ENCODE assay signal across 12 cellular contexts in the genomic region with DNA sequence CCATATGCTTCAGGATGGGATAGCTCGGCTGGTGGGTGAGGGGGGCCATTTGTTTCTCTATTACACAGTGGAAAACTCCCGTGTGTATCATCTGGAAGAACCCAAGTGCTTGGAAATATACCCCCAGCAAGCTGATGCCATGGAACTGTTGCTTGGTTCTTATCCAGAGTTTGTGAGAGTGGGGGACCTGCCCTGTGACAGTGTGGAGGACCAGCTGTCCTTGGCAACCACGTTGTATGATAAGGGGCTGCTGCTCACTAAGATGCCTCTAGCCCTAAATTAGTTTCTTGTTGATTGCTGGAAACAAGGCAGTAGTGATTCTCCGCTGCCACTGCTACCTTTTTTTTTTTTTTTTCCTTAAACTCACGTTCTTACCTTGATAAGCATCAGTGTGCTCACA. TPM values are rescaled to one million over a fixed set of nuclear protein-coding genes. Genes with fewer than 3 reads are reported as not detected.
DNase-seq lines count a peak whose midpoint lies in the region; ATAC-seq, FAIRE-seq and TF ChIP-seq lines count a peak whose summit lies in the region.
"Had no signal": no experiment of that assay in that cellular context is flagged by ENCODE, and none has a peak within 500 bp of the region (broad histone marks: within the 10 kb centered on the region; RNA-seq: fewer than 3 reads in every experiment).

No MANE protein-coding gene starts in this region.

- POLR2A ChIA-PET in CD4-positive, alpha-beta T cell (lab: Charles Lee), result interaction anchor here (2.5 to 3.0 kb wide), 3 partner anchors 16 to 120 kb away, joined by 12 to 88 read pairs (median 34); a partner anchor contains a TSS
- POLR2A ChIA-PET in GM12878 (lab: Charles Lee), result interaction anchor here (0.6 to 1.8 kb wide), 4 partner anchors 10 to 459 kb away, joined by 4 read pairs; a partner anchor contains a TSS

- H3K4me2 ChIP-seq in GM12878 (ENCODE audit: control insufficient read depth, insufficient read depth), result peak overlapping the region; percentile 99

- no peak for DNase-seq in CD4-positive, alpha-beta T cell
- DNase-seq in HTR-8/SVneo (ENCODE audit: insufficient read length, low spot score) (no peak), GM12878 (ENCODE audit: low read depth, low spot score) (no peak), GM19238 (ENCODE audit: insufficient read length, low spot score) (no peak)
- DNase-seq in effector CD8-positive, alpha-beta T cell (lab: John Stamatoyannopoulos, UW), result no peak
- DNase-seq: NCI-H526, spleen had no signal

- intact Hi-C loops in CD4-positive, alpha-beta T cell (cut with DNase I, micrococcal nuclease), result loop anchor here in 1 of 2 experiments (5.0 to 10.0 kb wide), 4 partner anchors 120 to 592 kb away; a partner anchor contains a TSS
- intact Hi-C loops in GM12878 (cut with micrococcal nuclease; ENCODE audit: unreplicated experiment), result no loop called here

- SMC1A ChIA-PET in GM12878 (lab: Charles Lee; ENCODE audit: uncharacterized antibody, unreplicated experiment), result no interaction called here

- no peak for TF ChIP-seq CTCF in CD4-positive, alpha-beta T cell (IDR thresholded peaks at IDR 0.05)
- TF ChIP-seq CTCF in GM12878 (IDR thresholded peaks at IDR 0.05 in 2 of 3, conservative IDR thresholded peaks at IDR 0.05 in 1 of 3; ENCODE audit: control insufficient read depth in 2 of 3, extremely low read depth in 1 of 3, insufficient read depth in 1 of 3, low read depth in 3 of 3, low read length in 3 of 3) (no peak), nephron (IDR thresholded peaks at IDR 0.05; ENCODE audit: unreplicated experiment in 3 of 3) (no peak)

- H3K79me2 ChIP-seq in GM12878 (ENCODE audit: control insufficient read depth, insufficient read depth, low read length), result peaks cover 21% of the 10 kb centered on the region

- peaks cover 61% of the 10 kb centered on the region for H3K4me1 Mint-ChIP-seq in CD4-positive, alpha-beta T cell (ENCODE audit: low read depth)
- H3K4me1 Mint-ChIP-seq in nephron, result peaks cover 26% of the 10 kb centered on the region

- peaks cover 17% of the 10 kb centered on the region for H3K4me1 ChIP-seq in GM12878 (ENCODE audit: control insufficient read depth, insufficient read depth, low read length)

- H3K4me3 ChIP-seq in GM12878, result peak overlapping the region; percentile 80

- CTCF ChIA-PET in CD4-positive, alpha-beta T cell (lab: Charles Lee), result interaction anchor here (1.2 to 1.5 kb wide), 3 partner anchors 11 to 17 kb away, joined by 3 to 4 read pairs (median 3); no protein-coding TSS in a partner anchor
- CTCF ChIA-PET in GM12878 (lab: Yijun Ruan, JAX), result interaction anchor here (1.1 to 3.8 kb wide), 3 partner anchors 16 to 46 kb away, joined by 3 to 20 read pairs (median 4); no protein-coding TSS in a partner anchor

- no peak for TF ChIP-seq RAD21 in GM12878 (IDR thresholded peaks at IDR 0.05; ENCODE audit: insufficient read depth, low read depth, low read length)

- WGBS in GM12878 (ENCODE audit: insufficient coverage, insufficient replicate concordance, low lambda C conversion rate, missing lambda C conversion rate), result 67% methylated on average over 4 of the region's 5 CpGs

- H3K27me3 ChIP-seq in CD4-positive, alpha-beta T cell (ENCODE audit: control insufficient read depth, insufficient read depth, low read length), result no peaks in the 10 kb centered on the region
- H3K27me3 ChIP-seq in GM12878 (replicated peaks in 1 of 2; ENCODE audit: control insufficient read depth in 2 of 2, insufficient read depth in 2 of 2, low read length in 1 of 2), result no peaks in the 10 kb centered on the region
- H3K27me3 ChIP-seq: spleen had no signal

- no peaks in the 10 kb centered on the region; a peak in 2 of 4 replicates for H3K36me3 ChIP-seq in GM12878 (ENCODE audit: control insufficient read depth in 2 of 2, insufficient read depth in 2 of 2, low read length in 1 of 2)

- H2AFZ ChIP-seq in GM12878 (ENCODE audit: control insufficient read depth, low read depth, low read length), result no peak overlapping the region

- no peak overlapping the region; the same call in 1 of the 2 replicates for H3K9ac ChIP-seq in GM12878 (ENCODE audit: control insufficient read depth, insufficient read depth, low read length)

- FAIRE-seq in HTR-8/SVneo (lab: Jason Lieb, UNC) (peak; percentile 13), GM12878 (lab: Jason Lieb, UNC) (no peak)

- H3K9me3 Mint-ChIP-seq in CD4-positive, alpha-beta T cell, result no peaks in the 10 kb centered on the region
- no peaks in the 10 kb centered on the region for H3K9me3 Mint-ChIP-seq in nephron

- peak overlapping the region; percentile 86 for H3K4me3 Mint-ChIP-seq in CD4-positive, alpha-beta T cell
- peak overlapping the region; percentile 87 to 90 (median 89) for H3K4me3 Mint-ChIP-seq in nephron

- TF ChIP-seq POLR2A in GM12878 (IDR thresholded peaks at IDR 0.05; ENCODE audit: low read depth, low read length), result no peak; the same call in 1 of the 2 replicates

- peak overlapping the region; percentile 94 for H3K27ac Mint-ChIP-seq in CD4-positive, alpha-beta T cell
- no peak overlapping the region for H3K27ac Mint-ChIP-seq in nephron

- peaks cover 4% of the 10 kb centered on the region; the same call in 1 of the 2 replicates for H4K20me1 ChIP-seq in GM12878 (ENCODE audit: control insufficient read depth, insufficient read depth)

- H3K27me3 Mint-ChIP-seq in CD4-positive, alpha-beta T cell, result no peaks in the 10 kb centered on the region
- no peaks in the 10 kb centered on the region for H3K27me3 Mint-ChIP-seq in nephron (ENCODE audit: low read depth)

- no peak for TF ChIP-seq EP300 in GM12878 (IDR thresholded peaks at IDR 0.05; ENCODE audit: borderline replicate concordance in 1 of 2, control insufficient read depth in 1 of 2, low read depth in 2 of 2, low read length in 2 of 2)

- no peaks in the 10 kb centered on the region for H3K9me3 ChIP-seq in CD4-positive, alpha-beta T cell (ENCODE audit: control insufficient read depth, low read length)
- no peaks in the 10 kb centered on the region; the same call in 2 of the 3 replicates for H3K9me3 ChIP-seq in GM12878 (replicated peaks; ENCODE audit: control insufficient read depth, insufficient read depth, low read length)
- H3K9me3 ChIP-seq: spleen, thoracic aorta had no signal

- ATAC-seq in CD4-positive, alpha-beta T cell (ENCODE audit: poor library complexity), result no peak
- ATAC-seq in GM12878 (no peak), GM21528 (IDR thresholded peaks at IDR 0.05; ENCODE audit: low FRiP score, unreplicated experiment) (no peak), GM21423 (IDR thresholded peaks at IDR 0.05; ENCODE audit: unreplicated experiment) (no peak)
- ATAC-seq: activated CD4-positive, CD25-positive, alpha-beta regulatory T cell treated with anti-CD3 and anti-CD28 coated beads, Interleukin-2, amount 50 U/mL, for 24 hours had no signal

- RAD21 ChIA-PET in GM12878 (lab: Charles Lee; ENCODE audit: unreplicated experiment), result no interaction called here

- TSS peak; percentile 72 for BruUV-seq in GM12878 (replicated peaks; lab: Mats Ljungman, UMichigan)

- peaks cover 68% of the 10 kb centered on the region for H3K36me3 Mint-ChIP-seq in CD4-positive, alpha-beta T cell (ENCODE audit: low read depth)
- peaks cover 18% of the 10 kb centered on the region for H3K36me3 Mint-ChIP-seq in nephron (ENCODE audit: low read depth)

- H3K27ac ChIP-seq in CD4-positive, alpha-beta T cell (ENCODE audit: low read depth, low read length), result no peak overlapping the region
- H3K27ac ChIP-seq in GM12878 (ENCODE audit: control insufficient read depth, insufficient read depth), result no peak overlapping the region
- H3K27ac ChIP-seq: spleen, thoracic aorta had no signal

- in situ Hi-C loops in GM12878 (cut with MboI), result no loop called here

RNA-seq across cellular contexts. Expression of a gene that starts 1.9 kb away (rescaled TPM):
- 10 to 100 TPM; 26.7 to 28.5 TPM for total RNA-seq in CD4-positive, alpha-beta T cell
- total RNA-seq in GM12878 (2013; cell fraction: nucleolus; rRNA removed), result 26.5 and 39.2 TPM in 2 replicates
- 31.7 and 33.6 TPM in 2 replicates for total RNA-seq in GM12878 (2014; rRNA removed)
- 17.9 and 19.4 TPM in 2 replicates for total RNA-seq in GM12878 (2014; rRNA removed; fragmentation: Illumina TruSeq; extraction: Trizol)
- total RNA-seq in GM12878 (2021), result 33.7 and 34.3 TPM in 2 replicates
- polyA plus RNA-seq in GM12878 (2011; ENCODE audit: low read depth), result 7.5 TPM
- 11.6 and 15.9 TPM in 2 replicates for polyA plus RNA-seq in GM12878 (2011; rRNA removed)
- 19.3 and 29.4 TPM in 2 replicates for polyA plus RNA-seq in GM12878 (2011; cell fraction: cytosol; rRNA removed)
- 17.4 and 20.7 TPM in 2 replicates for polyA plus RNA-seq in GM12878 (2011; cell fraction: nucleus; rRNA removed)
- polyA plus RNA-seq in GM12878 (2012), result 13.8 and 16.0 TPM in 2 replicates
- 16.4 and 16.7 TPM in 2 replicates for polyA plus RNA-seq in GM12878 (2014; fragmentation: Illumina TruSeq; extraction: Trizol)
- 1 to 10 TPM; 7.8 to 8.9 TPM for polyA plus RNA-seq in GM12878 (2014; fragmentation: Nextera tagmentation; extraction: Ambion mirVana)
- polyA plus RNA-seq in GM12878 (2014; rRNA removed), result 31.6 and 34.0 TPM in 2 replicates
- 10 to 100 TPM; 18.6 to 20.7 TPM for polyA plus RNA-seq in GM12878 (2016; fragmentation: Nextera tagmentation; extraction: Ambion mirVana)
- polyA minus RNA-seq in GM12878 (2011; rRNA and poly(A)+ RNA removed), result 20.8 and 31.6 TPM in 2 replicates
- 14.7 and 15.5 TPM in 2 replicates for polyA minus RNA-seq in GM12878 (2011; cell fraction: cytosol; rRNA and poly(A)+ RNA removed)
- 22.1 and 38.0 TPM in 2 replicates for polyA minus RNA-seq in GM12878 (2011; cell fraction: nucleus; rRNA and poly(A)+ RNA removed)

RNA-seq across cellular contexts. Expression of a gene that starts 34.3 kb away (rescaled TPM):
- total RNA-seq in CD4-positive, alpha-beta T cell, result 10 to 100 TPM; 27.9 to 31.5 TPM
- 141 and 152 TPM in 2 replicates for total RNA-seq in GM12878 (2013; cell fraction: nucleolus; rRNA removed)
- total RNA-seq in GM12878 (2014; rRNA removed) (28.2 and 31.0 TPM in 2 replicates), GM12878 (2014; rRNA removed; fragmentation: Illumina TruSeq; extraction: Trizol) (22.0 and 23.7 TPM in 2 replicates), GM12878 (2021) (49.7 and 57.4 TPM in 2 replicates)
- 23.6 TPM for polyA plus RNA-seq in GM12878 (2011; ENCODE audit: low read depth)
- polyA plus RNA-seq in GM12878 (2011; rRNA removed) (96.5 and 147 TPM in 2 replicates), GM12878 (2014; fragmentation: Illumina TruSeq; extraction: Trizol) (56.3 and 59.5 TPM in 2 replicates), GM12878 (2014; fragmentation: Nextera tagmentation; extraction: Ambion mirVana) (10 to 100 TPM; 29.8 to 30.9 TPM), GM12878 (2014; rRNA removed) (37.5 and 43.5 TPM in 2 replicates), GM12878 (2016; fragmentation: Nextera tagmentation; extraction: Ambion mirVana) (10 to 100 TPM; 54.3 to 54.5 TPM)
- 162 and 211 TPM in 2 replicates for polyA plus RNA-seq in GM12878 (2011; cell fraction: cytosol; rRNA removed)
- polyA plus RNA-seq in GM12878 (2011; cell fraction: nucleus; rRNA removed), result 181 and 228 TPM in 2 replicates
- 28.5 and 35.1 TPM in 2 replicates for polyA plus RNA-seq in GM12878 (2012)
- polyA minus RNA-seq in GM12878 (2011; rRNA and poly(A)+ RNA removed), result 243 and 306 TPM in 2 replicates
- polyA minus RNA-seq in GM12878 (2011; cell fraction: cytosol; rRNA and poly(A)+ RNA removed), result 61.1 and 78.4 TPM in 2 replicates
- polyA minus RNA-seq in GM12878 (2011; cell fraction: nucleus; rRNA and poly(A)+ RNA removed), result 125 and 195 TPM in 2 replicates

RNA-seq across cellular contexts. Expression of a gene that starts 44.3 kb away (rescaled TPM):
- 1 to 10 TPM; 2.9 to 3.7 TPM for total RNA-seq in CD4-positive, alpha-beta T cell
- total RNA-seq in GM12878 (2013; cell fraction: nucleolus; rRNA removed), result 0.67 and 2.3 TPM in 2 replicates
- 2.2 and 3.3 TPM in 2 replicates for total RNA-seq in GM12878 (2014; rRNA removed)
- total RNA-seq in GM12878 (2014; rRNA removed; fragmentation: Illumina TruSeq; extraction: Trizol), result 2.9 and 3.0 TPM in 2 replicates
- total RNA-seq in GM12878 (2021), result 4.5 and 5.4 TPM in 2 replicates
- 1.4 TPM for polyA plus RNA-seq in GM12878 (2011; ENCODE audit: low read depth)
- polyA plus RNA-seq in GM12878 (2011; rRNA removed), result 1.1 and 2.1 TPM in 2 replicates
- 1.7 and 1.9 TPM in 2 replicates for polyA plus RNA-seq in GM12878 (2011; cell fraction: cytosol; rRNA removed)
- polyA plus RNA-seq in GM12878 (2011; cell fraction: nucleus; rRNA removed), result 0.66 and 1.2 TPM in 2 replicates
- polyA plus RNA-seq in GM12878 (2012), result 1.2 and 1.3 TPM in 2 replicates
- 4.1 and 6.1 TPM in 2 replicates for polyA plus RNA-seq in GM12878 (2014; fragmentation: Illumina TruSeq; extraction: Trizol)
- polyA plus RNA-seq in GM12878 (2014; fragmentation: Nextera tagmentation; extraction: Ambion mirVana), result 1 to 10 TPM; 3.2 to 4.6 TPM
- polyA plus RNA-seq in GM12878 (2014; rRNA removed), result 2.3 TPM in 2 replicates
- polyA plus RNA-seq in GM12878 (2016; fragmentation: Nextera tagmentation; extraction: Ambion mirVana), result 1 to 10 TPM; 3.1 to 3.2 TPM
- polyA minus RNA-seq in GM12878 (2011; rRNA and poly(A)+ RNA removed), result 1.5 TPM in 2 replicates
- not detected in 2 replicates for polyA minus RNA-seq in GM12878 (2011; cell fraction: cytosol; rRNA and poly(A)+ RNA removed)
- not detected in 2 replicates for polyA minus RNA-seq in GM12878 (2011; cell fraction: nucleus; rRNA and poly(A)+ RNA removed)
